In the genomic region with DNA sequence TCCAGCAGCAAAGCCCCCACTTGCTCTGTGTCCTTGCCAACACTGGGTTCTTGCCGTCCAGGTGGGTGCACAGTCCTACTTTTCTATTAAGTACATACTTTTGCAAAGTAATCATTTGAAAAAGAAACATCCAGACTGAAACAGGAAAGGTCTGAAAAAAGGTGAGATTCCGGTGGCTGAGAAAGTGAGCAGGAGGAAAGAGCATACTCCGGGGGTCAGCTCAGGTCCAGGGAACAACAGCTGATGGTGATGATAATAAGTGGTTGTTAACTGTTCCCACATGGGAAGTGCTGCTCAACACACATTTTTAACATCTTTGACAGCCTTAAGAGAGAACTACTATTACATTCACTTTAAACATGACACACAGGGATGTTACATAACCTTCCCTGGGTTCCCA, we compare ENCODE assay signal across 34 cellular contexts.
"Had no signal": no experiment of that assay in that cellular context is flagged by ENCODE, and none has a peak within 500 bp of the region (broad histone marks: within the 10 kb centered on the region; RNA-seq: fewer than 3 reads in every experiment).

No MANE protein-coding gene starts in this region.

- H3K27ac ChIP-seq: brain microvascular endothelial cell, Peyer's patch, VCaP had no signal

- H3K4me1 Mint-ChIP-seq: activated B cell treated with CpG ODN at 0.5 μM for 24 hours; activated naive CD8-positive, alpha-beta T cell treated with anti-CD3 and anti-CD28 coated beads for 36 hours; T-cell; T-helper 17 cell had no signal

- H3K27me3 ChIP-seq: brain microvascular endothelial cell, Peyer's patch had no signal

- H3K4me3 Mint-ChIP-seq: activated B cell treated with CpG ODN at 0.5 μM for 24 hours; activated CD4-positive, alpha-beta memory T cell treated with anti-CD3 and anti-CD28 coated beads for 36 hours; activated naive CD8-positive, alpha-beta T cell treated with anti-CD3 and anti-CD28 coated beads for 36 hours; activated T-cell treated with anti-CD3 and anti-CD28 coated beads, Interleukin-2, amount 50 U/mL, for 4 hours; activated T-helper 1 cell treated with anti-CD3 and anti-CD28 coated beads, Interleukin-12 subunit alpha, Interleukin-12 subunit beta, Interleukin-2, Interleukin-4 antibody, amounts not matched to agents 30 ng/mL and 10 ng/mL and 1 ng/mL, durations not matched to agents 14 hours and 24 hours and 36 hours; T-cell; T-helper 17 cell had no signal

- H3K36me3 ChIP-seq: brain microvascular endothelial cell, Peyer's patch had no signal

- H3K9me3 Mint-ChIP-seq: activated B cell treated with CpG ODN at 0.5 μM for 24 hours; activated CD4-positive, alpha-beta memory T cell treated with anti-CD3 and anti-CD28 coated beads for 36 hours; activated naive CD8-positive, alpha-beta T cell treated with anti-CD3 and anti-CD28 coated beads for 36 hours; activated T-cell treated with anti-CD3 and anti-CD28 coated beads, Interleukin-2, amount 50 U/mL, for 4 hours; activated T-helper 1 cell treated with anti-CD3 and anti-CD28 coated beads, Interleukin-12 subunit alpha, Interleukin-12 subunit beta, Interleukin-2, Interleukin-4 antibody, amounts not matched to agents 30 ng/mL and 10 ng/mL and 1 ng/mL, durations not matched to agents 14 hours and 24 hours and 36 hours; T-cell had no signal

- H3K27me3 Mint-ChIP-seq: activated naive CD8-positive, alpha-beta T cell treated with anti-CD3 and anti-CD28 coated beads for 36 hours had no signal

- DNase-seq: activated B cell treated with CpG ODN at 0.5 μM for 24 hours; activated CD4-positive, alpha-beta memory T cell treated with anti-CD3 and anti-CD28 coated beads for 36 hours; activated CD4-positive, alpha-beta T cell treated with anti-CD3 and anti-CD28 coated beads for 4 hours; activated CD4-positive, alpha-beta T cell treated with anti-CD3 and anti-CD28 coated beads, Interleukin-2, amount 50 U/mL, for 1 hour; activated CD4-positive, CD25-positive, alpha-beta regulatory T cell treated with anti-CD3 and anti-CD28 coated beads, Interleukin-2, amount 50 U/mL, for 72 hours; activated CD8-positive, alpha-beta memory T cell treated with anti-CD3 and anti-CD28 coated beads, Interleukin-2, amount 50 U/mL, for 4 hours; activated effector memory CD4-positive, alpha-beta T cell treated with Interleukin-2 at 50 U/mL for 16 hours; activated naive CD4-positive, alpha-beta T cell treated with anti-CD3 and anti-CD28 coated beads, Interleukin-2, amount 50 U/mL, for 16 hours; activated naive CD8-positive, alpha-beta T cell treated with anti-CD3 and anti-CD28 coated beads for 36 hours; activated T-cell treated with anti-CD3 and anti-CD28 coated beads for 4 hours; activated T-cell treated with anti-CD3 and anti-CD28 coated beads, Interleukin-2, amount 50 U/mL, for 4 hours; amniotic stem cell; aorta; brain microvascular endothelial cell; Karpas-422; KBM-7; NCI-H1105 treated with DMSO at 0.1 percent for 48 hours; NCI-H1436; NCI-H1694; NCI-H1930; NCI-H2081 treated with DMSO at 0.1 percent for 48 hours; NCI-H226; NCI-H524 treated with DMSO at 0.1 percent for 48 hours; NCI-H748 treated with DMSO at 0.1 percent for 48 hours; NK-92 treated with Interleukin-12 subunit alpha and Interleukin-12 subunit beta, amount 100 ng/mL, for 24 hours; PC-3; Peyer's patch; RPMI8226; SHP77 treated with DMSO at 0.1 percent for 48 hours; T-cell; T-helper 17 cell; T-helper 9 cell had no signal

- H3K9me3 ChIP-seq: Peyer's patch had no signal

- H3K4me1 ChIP-seq: Peyer's patch had no signal

- H3K4me3 ChIP-seq: Peyer's patch had no signal

- H3K36me3 Mint-ChIP-seq: activated CD4-positive, alpha-beta memory T cell treated with anti-CD3 and anti-CD28 coated beads for 36 hours; activated naive CD8-positive, alpha-beta T cell treated with anti-CD3 and anti-CD28 coated beads for 36 hours; T-cell had no signal

- H3K27ac Mint-ChIP-seq: activated B cell treated with CpG ODN at 0.5 μM for 24 hours; activated CD4-positive, alpha-beta memory T cell treated with anti-CD3 and anti-CD28 coated beads for 36 hours; activated naive CD8-positive, alpha-beta T cell treated with anti-CD3 and anti-CD28 coated beads for 36 hours; activated T-helper 1 cell treated with anti-CD3 and anti-CD28 coated beads, Interleukin-12 subunit alpha, Interleukin-12 subunit beta, Interleukin-2, Interleukin-4 antibody, amounts not matched to agents 30 ng/mL and 10 ng/mL and 1 ng/mL, durations not matched to agents 14 hours and 24 hours and 36 hours; T-cell had no signal
